ENCODE assay signal across 25 cellular contexts in the genomic region with DNA sequence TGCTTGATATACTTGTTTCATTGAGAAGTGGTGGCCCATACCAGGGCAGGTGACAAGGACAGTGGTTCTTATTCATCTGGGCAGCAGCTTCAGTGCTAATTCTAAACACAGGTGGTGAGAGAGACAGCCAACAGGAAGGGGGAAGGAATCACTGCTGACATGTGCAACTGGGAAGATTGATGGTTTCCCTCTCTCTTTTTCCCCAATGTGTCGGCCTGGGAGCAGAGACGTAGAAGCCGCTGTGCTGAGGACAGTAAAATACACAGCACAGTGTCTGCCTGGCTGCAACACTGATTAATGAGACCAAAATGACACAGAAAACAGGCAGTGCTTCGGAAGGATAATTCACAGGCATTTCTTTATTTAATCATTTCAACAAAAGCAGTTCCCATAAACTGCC.
"Had no signal": no experiment of that assay in that cellular context is flagged by ENCODE, and none has a peak within 500 bp of the region (broad histone marks: within the 10 kb centered on the region; RNA-seq: fewer than 3 reads in every experiment).

No MANE protein-coding gene starts in this region.

- H3K4me1 ChIP-seq: lower lobe of right lung, prostate gland, spleen, testis had no signal

- H3K27ac ChIP-seq: brain microvascular endothelial cell, coronary artery, heart left ventricle, lower lobe of right lung, prostate gland, spleen, testis had no signal

- H3K36me3 Mint-ChIP-seq: activated naive CD4-positive, alpha-beta T cell treated with anti-CD3 and anti-CD28 coated beads, Interleukin-2, amount 10 ng/mL, durations not matched to agents 7 days and 5 days; natural killer cell treated with Interleukin-12 subunit alpha and Interleukin-12 subunit beta and Interleukin-15 and Interleukin-18, amount 100 ng/mL, for 72 hours; type B pancreatic cell had no signal

- H3K4me1 Mint-ChIP-seq: activated naive CD4-positive, alpha-beta T cell treated with anti-CD3 and anti-CD28 coated beads, Interleukin-2, amount 10 ng/mL, durations not matched to agents 7 days and 5 days; activated naive CD8-positive, alpha-beta T cell treated with anti-CD3 and anti-CD28 coated beads, Interleukin-2, amount 50 U/mL, for 24 hours had no signal

- ATAC-seq: activated naive CD8-positive, alpha-beta T cell treated with anti-CD3 and anti-CD28 coated beads, Interleukin-2, amount 50 U/mL, for 24 hours; lower lobe of right lung; natural killer cell treated with Interleukin-12 subunit alpha and Interleukin-12 subunit beta and Interleukin-15 and Interleukin-18, amount 100 ng/mL, for 72 hours; stimulated activated memory B cell treated with anti-CD40 and anti-IgM and Interleukin-4, amounts not matched to agents 10 μg/mL and 1 μg/mL and 100 μg/mL, for 72 hours had no signal

- H3K4me3 ChIP-seq: coronary artery, heart left ventricle, lower lobe of right lung, prostate gland, spleen, testis had no signal

- H3K9me3 ChIP-seq: prostate gland, testis had no signal

- H3K27me3 ChIP-seq: brain microvascular endothelial cell, heart left ventricle, spleen, testis had no signal

- DNase-seq: activated CD4-positive, alpha-beta T cell treated with anti-CD3 and anti-CD28 coated beads, Interleukin-2, amount 50 U/mL, for 1 hour; activated CD4-positive, CD25-positive, alpha-beta regulatory T cell treated with anti-CD3 and anti-CD28 coated beads, Interleukin-2, amount 50 U/mL, for 72 hours; activated CD8-positive, alpha-beta memory T cell treated with anti-CD3 and anti-CD28 coated beads for 24 hours; activated CD8-positive, alpha-beta memory T cell treated with anti-CD3 and anti-CD28 coated beads, Interleukin-2, amount 50 U/mL, for 48 hours; activated effector memory CD4-positive, alpha-beta T cell treated with Interleukin-2 at 50 U/mL for 16 hours; activated naive CD4-positive, alpha-beta T cell treated with anti-CD3 and anti-CD28 coated beads, Interleukin-2, amount 10 ng/mL, durations not matched to agents 7 days and 5 days; activated naive CD8-positive, alpha-beta T cell treated with anti-CD3 and anti-CD28 coated beads, Interleukin-2, amount 50 U/mL, for 24 hours; activated T-cell treated with anti-CD3 and anti-CD28 coated beads, Interleukin-2, amount 50 U/mL, for 48 hours; anterior cingulate cortex; brain microvascular endothelial cell; heart left ventricle; kidney; lower lobe of right lung; spleen; stimulated activated CD4-positive, alpha-beta T cell treated with anti-CD3 and anti-CD28 coated beads, Interleukin-4, amount 100 ng/mL, for 4 hours; testis had no signal

- FAIRE-seq: frontal cortex, kidney had no signal

- H3K9me3 Mint-ChIP-seq: central memory CD8-positive, alpha-beta T cell; mesothelial cell of epicardium; stimulated activated memory B cell treated with anti-CD40 and anti-IgM and Interleukin-4, amounts not matched to agents 10 μg/mL and 1 μg/mL and 100 μg/mL, for 72 hours; T-helper 1 cell treated with Interleukin-12 subunit alpha and Interleukin-12 subunit beta and Interleukin-4 antibody, amounts not matched to agents 30 μg/mL and 1 μg/mL, for 36 hours had no signal

- H3K27me3 Mint-ChIP-seq: activated naive CD4-positive, alpha-beta T cell treated with anti-CD3 and anti-CD28 coated beads, Interleukin-2, amount 10 ng/mL, durations not matched to agents 7 days and 5 days; activated naive CD8-positive, alpha-beta T cell treated with anti-CD3 and anti-CD28 coated beads, Interleukin-2, amount 50 U/mL, for 24 hours; central memory CD8-positive, alpha-beta T cell; natural killer cell treated with Interleukin-12 subunit alpha and Interleukin-12 subunit beta and Interleukin-15 and Interleukin-18, amount 100 ng/mL, for 72 hours; stimulated activated memory B cell treated with anti-CD40 and anti-IgM and Interleukin-4, amounts not matched to agents 10 μg/mL and 1 μg/mL and 100 μg/mL, for 72 hours; type B pancreatic cell had no signal

- H3K36me3 ChIP-seq: brain microvascular endothelial cell, heart left ventricle, lower lobe of right lung, prostate gland, spleen had no signal

- H3K27ac Mint-ChIP-seq: activated naive CD4-positive, alpha-beta T cell treated with anti-CD3 and anti-CD28 coated beads, Interleukin-2, amount 10 ng/mL, durations not matched to agents 7 days and 5 days; activated naive CD8-positive, alpha-beta T cell treated with anti-CD3 and anti-CD28 coated beads, Interleukin-2, amount 50 U/mL, for 24 hours; mesothelial cell of epicardium; natural killer cell treated with Interleukin-12 subunit alpha and Interleukin-12 subunit beta and Interleukin-15 and Interleukin-18, amount 100 ng/mL, for 72 hours; stimulated activated memory B cell treated with anti-CD40 and anti-IgM and Interleukin-4, amounts not matched to agents 10 μg/mL and 1 μg/mL and 100 μg/mL, for 72 hours; T-helper 1 cell treated with Interleukin-12 subunit alpha and Interleukin-12 subunit beta and Interleukin-4 antibody, amounts not matched to agents 30 μg/mL and 1 μg/mL, for 36 hours; type B pancreatic cell had no signal

- H3K4me3 Mint-ChIP-seq: activated naive CD4-positive, alpha-beta T cell treated with anti-CD3 and anti-CD28 coated beads, Interleukin-2, amount 10 ng/mL, durations not matched to agents 7 days and 5 days; activated naive CD8-positive, alpha-beta T cell treated with anti-CD3 and anti-CD28 coated beads, Interleukin-2, amount 50 U/mL, for 24 hours; central memory CD8-positive, alpha-beta T cell; mesothelial cell of epicardium; natural killer cell treated with Interleukin-12 subunit alpha and Interleukin-12 subunit beta and Interleukin-15 and Interleukin-18, amount 100 ng/mL, for 72 hours; stimulated activated memory B cell treated with anti-CD40 and anti-IgM and Interleukin-4, amounts not matched to agents 10 μg/mL and 1 μg/mL and 100 μg/mL, for 72 hours; T-helper 1 cell treated with Interleukin-12 subunit alpha and Interleukin-12 subunit beta and Interleukin-4 antibody, amounts not matched to agents 30 μg/mL and 1 μg/mL, for 36 hours; type B pancreatic cell had no signal
